Comparison of ENCODE assay signal across 2 cellular contexts in the genomic region with DNA sequence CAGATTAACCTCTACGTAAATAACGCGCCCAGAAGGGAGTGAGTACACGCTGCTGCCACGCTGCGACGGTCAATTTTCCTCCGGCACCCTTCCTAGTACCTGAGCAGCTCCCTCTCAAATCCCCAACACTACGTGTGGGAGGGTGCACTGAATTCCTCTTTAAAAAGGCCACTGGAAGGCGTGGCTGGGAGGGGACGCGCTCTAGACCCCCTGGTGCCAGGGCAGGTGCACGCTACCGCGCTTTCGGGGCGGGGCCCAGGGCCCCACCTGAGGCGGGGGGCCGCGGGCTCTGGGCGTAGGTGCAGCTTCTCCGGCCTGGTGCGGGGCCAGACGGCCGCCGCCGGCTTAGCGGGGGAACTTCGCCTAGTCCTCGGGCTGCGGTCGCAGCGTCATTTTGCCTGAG.
TF ChIP-seq lines count a peak whose summit lies in the region.

No MANE protein-coding gene starts in this region.

TF ChIP-seq in Ishikawa, 13 proteins besides CTCF, POLR2A, EP300 and RAD21 (continued from another document):
- TF ChIP-seq TEAD4 (IDR thresholded peaks at IDR 0.05) (no peak; the same call in 1 of the 2 replicates), TAF1 (IDR thresholded peaks at IDR 0.05; ENCODE audit: low read depth) (peak; percentile 52), ZBTB7A (IDR thresholded peaks at IDR 0.05; ENCODE audit: low read depth) (peak; percentile 77; the same call in 1 of the 2 replicates)
- TF ChIP-seq, protein P1, sequence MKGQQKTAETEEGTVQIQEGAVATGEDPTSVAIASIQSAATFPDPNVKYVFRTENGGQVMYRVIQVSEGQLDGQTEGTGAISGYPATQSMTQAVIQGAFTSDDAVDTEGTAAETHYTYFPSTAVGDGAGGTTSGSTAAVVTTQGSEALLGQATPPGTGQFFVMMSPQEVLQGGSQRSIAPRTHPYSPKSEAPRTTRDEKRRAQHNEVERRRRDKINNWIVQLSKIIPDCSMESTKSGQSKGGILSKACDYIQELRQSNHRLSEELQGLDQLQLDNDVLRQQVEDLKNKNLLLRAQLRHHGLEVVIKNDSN (IDR thresholded peaks at IDR 0.05), result peak; percentile 39; the same call in 1 of the 2 replicates
- TF ChIP-seq, protein P2, sequence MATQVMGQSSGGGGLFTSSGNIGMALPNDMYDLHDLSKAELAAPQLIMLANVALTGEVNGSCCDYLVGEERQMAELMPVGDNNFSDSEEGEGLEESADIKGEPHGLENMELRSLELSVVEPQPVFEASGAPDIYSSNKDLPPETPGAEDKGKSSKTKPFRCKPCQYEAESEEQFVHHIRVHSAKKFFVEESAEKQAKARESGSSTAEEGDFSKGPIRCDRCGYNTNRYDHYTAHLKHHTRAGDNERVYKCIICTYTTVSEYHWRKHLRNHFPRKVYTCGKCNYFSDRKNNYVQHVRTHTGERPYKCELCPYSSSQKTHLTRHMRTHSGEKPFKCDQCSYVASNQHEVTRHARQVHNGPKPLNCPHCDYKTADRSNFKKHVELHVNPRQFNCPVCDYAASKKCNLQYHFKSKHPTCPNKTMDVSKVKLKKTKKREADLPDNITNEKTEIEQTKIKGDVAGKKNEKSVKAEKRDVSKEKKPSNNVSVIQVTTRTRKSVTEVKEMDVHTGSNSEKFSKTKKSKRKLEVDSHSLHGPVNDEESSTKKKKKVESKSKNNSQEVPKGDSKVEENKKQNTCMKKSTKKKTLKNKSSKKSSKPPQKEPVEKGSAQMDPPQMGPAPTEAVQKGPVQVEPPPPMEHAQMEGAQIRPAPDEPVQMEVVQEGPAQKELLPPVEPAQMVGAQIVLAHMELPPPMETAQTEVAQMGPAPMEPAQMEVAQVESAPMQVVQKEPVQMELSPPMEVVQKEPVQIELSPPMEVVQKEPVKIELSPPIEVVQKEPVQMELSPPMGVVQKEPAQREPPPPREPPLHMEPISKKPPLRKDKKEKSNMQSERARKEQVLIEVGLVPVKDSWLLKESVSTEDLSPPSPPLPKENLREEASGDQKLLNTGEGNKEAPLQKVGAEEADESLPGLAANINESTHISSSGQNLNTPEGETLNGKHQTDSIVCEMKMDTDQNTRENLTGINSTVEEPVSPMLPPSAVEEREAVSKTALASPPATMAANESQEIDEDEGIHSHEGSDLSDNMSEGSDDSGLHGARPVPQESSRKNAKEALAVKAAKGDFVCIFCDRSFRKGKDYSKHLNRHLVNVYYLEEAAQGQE (IDR thresholded peaks at IDR 0.05; ENCODE audit: low read depth), result no peak

TF ChIP-seq in H1, 55 proteins besides CTCF, POLR2A, EP300 and RAD21 (continued from another document and continues in another):
- no peak; the same call in 1 of the 2 replicates for TF ChIP-seq YY1 (IDR thresholded peaks at IDR 0.05; ENCODE audit: low read depth, low read length)
- no peak for TF ChIP-seq CTBP2 (IDR thresholded peaks at IDR 0.05; ENCODE audit: borderline replicate concordance, insufficient read depth, insufficient read length, low read length)
- TF ChIP-seq, protein P3, sequence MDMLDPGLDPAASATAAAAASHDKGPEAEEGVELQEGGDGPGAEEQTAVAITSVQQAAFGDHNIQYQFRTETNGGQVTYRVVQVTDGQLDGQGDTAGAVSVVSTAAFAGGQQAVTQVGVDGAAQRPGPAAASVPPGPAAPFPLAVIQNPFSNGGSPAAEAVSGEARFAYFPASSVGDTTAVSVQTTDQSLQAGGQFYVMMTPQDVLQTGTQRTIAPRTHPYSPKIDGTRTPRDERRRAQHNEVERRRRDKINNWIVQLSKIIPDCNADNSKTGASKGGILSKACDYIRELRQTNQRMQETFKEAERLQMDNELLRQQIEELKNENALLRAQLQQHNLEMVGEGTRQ (IDR thresholded peaks at IDR 0.05; ENCODE audit: low read length), result no peak
- TF ChIP-seq SRF (IDR thresholded peaks at IDR 0.05; ENCODE audit: low read depth, low read length), result no peak
- no peak for TF ChIP-seq KDM4A (IDR thresholded peaks at IDR 0.05; ENCODE audit: low read depth, low read length, severe bottlenecking)
- TF ChIP-seq TAF7 (optimal IDR thresholded peaks at IDR 0.05; ENCODE audit: borderline replicate concordance, low read depth, low read length), result peak; percentile 41
- TF ChIP-seq FOSL1 (IDR thresholded peaks at IDR 0.05; ENCODE audit: insufficient read depth, low read depth, low read length), result no peak
- TF ChIP-seq MAFK (IDR thresholded peaks at IDR 0.05; ENCODE audit: low read depth, low read length), result no peak
- no peak for TF ChIP-seq JUND (IDR thresholded peaks at IDR 0.05; ENCODE audit: low read length)
- no peak for TF ChIP-seq NRF1 (IDR thresholded peaks at IDR 0.05; ENCODE audit: low read depth, low read length)
- TF ChIP-seq KDM1A (IDR thresholded peaks at IDR 0.05; ENCODE audit: borderline replicate concordance, low read length), result no peak
- TF ChIP-seq RFX5 (IDR thresholded peaks at IDR 0.05; ENCODE audit: borderline replicate concordance, low read depth, low read length), result no peak
- no peak for TF ChIP-seq RXRA (IDR thresholded peaks at IDR 0.05; ENCODE audit: insufficient read depth, low read depth, low read length)
- TF ChIP-seq CHD1 (IDR thresholded peaks at IDR 0.05; ENCODE audit: low read depth, low read length), result no peak
- peak in 1 of 2 experiments; percentile 29; a peak in 1 of 4 replicates for TF ChIP-seq SIN3A (conservative IDR thresholded peaks at IDR 0.05 in 1 of 2, IDR thresholded peaks at IDR 0.05 in 1 of 2; ENCODE audit: low read depth in 1 of 2, low read length in 2 of 2)
- no peak for TF ChIP-seq BCL11A (IDR thresholded peaks at IDR 0.05; ENCODE audit: low read depth in 2 of 2, low read length in 2 of 2)
- TF ChIP-seq, protein P4, sequence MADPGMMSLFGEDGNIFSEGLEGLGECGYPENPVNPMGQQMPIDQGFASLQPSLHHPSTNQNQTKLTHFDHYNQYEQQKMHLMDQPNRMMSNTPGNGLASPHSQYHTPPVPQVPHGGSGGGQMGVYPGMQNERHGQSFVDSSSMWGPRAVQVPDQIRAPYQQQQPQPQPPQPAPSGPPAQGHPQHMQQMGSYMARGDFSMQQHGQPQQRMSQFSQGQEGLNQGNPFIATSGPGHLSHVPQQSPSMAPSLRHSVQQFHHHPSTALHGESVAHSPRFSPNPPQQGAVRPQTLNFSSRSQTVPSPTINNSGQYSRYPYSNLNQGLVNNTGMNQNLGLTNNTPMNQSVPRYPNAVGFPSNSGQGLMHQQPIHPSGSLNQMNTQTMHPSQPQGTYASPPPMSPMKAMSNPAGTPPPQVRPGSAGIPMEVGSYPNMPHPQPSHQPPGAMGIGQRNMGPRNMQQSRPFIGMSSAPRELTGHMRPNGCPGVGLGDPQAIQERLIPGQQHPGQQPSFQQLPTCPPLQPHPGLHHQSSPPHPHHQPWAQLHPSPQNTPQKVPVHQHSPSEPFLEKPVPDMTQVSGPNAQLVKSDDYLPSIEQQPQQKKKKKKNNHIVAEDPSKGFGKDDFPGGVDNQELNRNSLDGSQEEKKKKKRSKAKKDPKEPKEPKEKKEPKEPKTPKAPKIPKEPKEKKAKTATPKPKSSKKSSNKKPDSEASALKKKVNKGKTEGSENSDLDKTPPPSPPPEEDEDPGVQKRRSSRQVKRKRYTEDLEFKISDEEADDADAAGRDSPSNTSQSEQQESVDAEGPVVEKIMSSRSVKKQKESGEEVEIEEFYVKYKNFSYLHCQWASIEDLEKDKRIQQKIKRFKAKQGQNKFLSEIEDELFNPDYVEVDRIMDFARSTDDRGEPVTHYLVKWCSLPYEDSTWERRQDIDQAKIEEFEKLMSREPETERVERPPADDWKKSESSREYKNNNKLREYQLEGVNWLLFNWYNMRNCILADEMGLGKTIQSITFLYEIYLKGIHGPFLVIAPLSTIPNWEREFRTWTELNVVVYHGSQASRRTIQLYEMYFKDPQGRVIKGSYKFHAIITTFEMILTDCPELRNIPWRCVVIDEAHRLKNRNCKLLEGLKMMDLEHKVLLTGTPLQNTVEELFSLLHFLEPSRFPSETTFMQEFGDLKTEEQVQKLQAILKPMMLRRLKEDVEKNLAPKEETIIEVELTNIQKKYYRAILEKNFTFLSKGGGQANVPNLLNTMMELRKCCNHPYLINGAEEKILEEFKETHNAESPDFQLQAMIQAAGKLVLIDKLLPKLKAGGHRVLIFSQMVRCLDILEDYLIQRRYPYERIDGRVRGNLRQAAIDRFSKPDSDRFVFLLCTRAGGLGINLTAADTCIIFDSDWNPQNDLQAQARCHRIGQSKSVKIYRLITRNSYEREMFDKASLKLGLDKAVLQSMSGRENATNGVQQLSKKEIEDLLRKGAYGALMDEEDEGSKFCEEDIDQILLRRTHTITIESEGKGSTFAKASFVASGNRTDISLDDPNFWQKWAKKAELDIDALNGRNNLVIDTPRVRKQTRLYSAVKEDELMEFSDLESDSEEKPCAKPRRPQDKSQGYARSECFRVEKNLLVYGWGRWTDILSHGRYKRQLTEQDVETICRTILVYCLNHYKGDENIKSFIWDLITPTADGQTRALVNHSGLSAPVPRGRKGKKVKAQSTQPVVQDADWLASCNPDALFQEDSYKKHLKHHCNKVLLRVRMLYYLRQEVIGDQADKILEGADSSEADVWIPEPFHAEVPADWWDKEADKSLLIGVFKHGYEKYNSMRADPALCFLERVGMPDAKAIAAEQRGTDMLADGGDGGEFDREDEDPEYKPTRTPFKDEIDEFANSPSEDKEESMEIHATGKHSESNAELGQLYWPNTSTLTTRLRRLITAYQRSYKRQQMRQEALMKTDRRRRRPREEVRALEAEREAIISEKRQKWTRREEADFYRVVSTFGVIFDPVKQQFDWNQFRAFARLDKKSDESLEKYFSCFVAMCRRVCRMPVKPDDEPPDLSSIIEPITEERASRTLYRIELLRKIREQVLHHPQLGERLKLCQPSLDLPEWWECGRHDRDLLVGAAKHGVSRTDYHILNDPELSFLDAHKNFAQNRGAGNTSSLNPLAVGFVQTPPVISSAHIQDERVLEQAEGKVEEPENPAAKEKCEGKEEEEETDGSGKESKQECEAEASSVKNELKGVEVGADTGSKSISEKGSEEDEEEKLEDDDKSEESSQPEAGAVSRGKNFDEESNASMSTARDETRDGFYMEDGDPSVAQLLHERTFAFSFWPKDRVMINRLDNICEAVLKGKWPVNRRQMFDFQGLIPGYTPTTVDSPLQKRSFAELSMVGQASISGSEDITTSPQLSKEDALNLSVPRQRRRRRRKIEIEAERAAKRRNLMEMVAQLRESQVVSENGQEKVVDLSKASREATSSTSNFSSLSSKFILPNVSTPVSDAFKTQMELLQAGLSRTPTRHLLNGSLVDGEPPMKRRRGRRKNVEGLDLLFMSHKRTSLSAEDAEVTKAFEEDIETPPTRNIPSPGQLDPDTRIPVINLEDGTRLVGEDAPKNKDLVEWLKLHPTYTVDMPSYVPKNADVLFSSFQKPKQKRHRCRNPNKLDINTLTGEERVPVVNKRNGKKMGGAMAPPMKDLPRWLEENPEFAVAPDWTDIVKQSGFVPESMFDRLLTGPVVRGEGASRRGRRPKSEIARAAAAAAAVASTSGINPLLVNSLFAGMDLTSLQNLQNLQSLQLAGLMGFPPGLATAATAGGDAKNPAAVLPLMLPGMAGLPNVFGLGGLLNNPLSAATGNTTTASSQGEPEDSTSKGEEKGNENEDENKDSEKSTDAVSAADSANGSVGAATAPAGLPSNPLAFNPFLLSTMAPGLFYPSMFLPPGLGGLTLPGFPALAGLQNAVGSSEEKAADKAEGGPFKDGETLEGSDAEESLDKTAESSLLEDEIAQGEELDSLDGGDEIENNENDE (IDR thresholded peaks at IDR 0.05; ENCODE audit: insufficient replicate concordance, low read length), result no peak
- no peak for TF ChIP-seq SIX5 (IDR thresholded peaks at IDR 0.05; ENCODE audit: low read depth, low read length)
- no peak for TF ChIP-seq BRCA1 (IDR thresholded peaks at IDR 0.05; ENCODE audit: low read depth, low read length)
- TF ChIP-seq POU5F1 (IDR thresholded peaks at IDR 0.05; ENCODE audit: low read depth, low read length), result no peak
- 0 out of 2 replicates have a peak, but pooled peaks have one; percentile 71 for TF ChIP-seq TCF12 (IDR thresholded peaks at IDR 0.05; ENCODE audit: low read depth, low read length)
- TF ChIP-seq SUZ12 (IDR thresholded peaks at IDR 0.05; ENCODE audit: low read length), result no peak
- 0 out of 2 replicates have a peak, but pooled peaks have one; percentile 29 for TF ChIP-seq GTF2F1 (IDR thresholded peaks at IDR 0.05; ENCODE audit: borderline replicate concordance, low read depth, low read length)
- no peak for TF ChIP-seq PHF8 (conservative IDR thresholded peaks at IDR 0.05; ENCODE audit: low read depth, low read length)
- TF ChIP-seq POLR2AphosphoS5 (IDR thresholded peaks at IDR 0.05; ENCODE audit: low read depth, low read length), result 0 out of 2 replicates have a peak, but pooled peaks have one; percentile 66
- TF ChIP-seq CBX8 (IDR thresholded peaks at IDR 0.05; ENCODE audit: borderline replicate concordance, low read depth, low read length), result no peak
- no peak for TF ChIP-seq CBX5 (IDR thresholded peaks at IDR 0.05; ENCODE audit: low read depth, low read length)
- TF ChIP-seq, protein P5, sequence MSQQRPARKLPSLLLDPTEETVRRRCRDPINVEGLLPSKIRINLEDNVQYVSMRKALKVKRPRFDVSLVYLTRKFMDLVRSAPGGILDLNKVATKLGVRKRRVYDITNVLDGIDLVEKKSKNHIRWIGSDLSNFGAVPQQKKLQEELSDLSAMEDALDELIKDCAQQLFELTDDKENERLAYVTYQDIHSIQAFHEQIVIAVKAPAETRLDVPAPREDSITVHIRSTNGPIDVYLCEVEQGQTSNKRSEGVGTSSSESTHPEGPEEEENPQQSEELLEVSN (IDR thresholded peaks at IDR 0.05), result no peak
- no peak for TF ChIP-seq ZNF274 (IDR thresholded peaks at IDR 0.05; ENCODE audit: borderline replicate concordance, extremely low read depth, low read length)
- no peak for TF ChIP-seq NANOG (IDR thresholded peaks at IDR 0.05; ENCODE audit: insufficient read depth, low read depth, low read length, poor library complexity, severe bottlenecking)
- TF ChIP-seq ASH2L (IDR thresholded peaks at IDR 0.05; ENCODE audit: low read length), result no peak
- TF ChIP-seq, protein P6, sequence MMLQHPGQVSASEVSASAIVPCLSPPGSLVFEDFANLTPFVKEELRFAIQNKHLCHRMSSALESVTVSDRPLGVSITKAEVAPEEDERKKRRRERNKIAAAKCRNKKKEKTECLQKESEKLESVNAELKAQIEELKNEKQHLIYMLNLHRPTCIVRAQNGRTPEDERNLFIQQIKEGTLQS (IDR thresholded peaks at IDR 0.05; ENCODE audit: insufficient read depth, low read depth, low read length), result no peak
- no peak for TF ChIP-seq CHD2 (IDR thresholded peaks at IDR 0.05; ENCODE audit: low read length)
- no peak for TF ChIP-seq BACH1 (IDR thresholded peaks at IDR 0.05; ENCODE audit: low read length)
- TF ChIP-seq TBP (IDR thresholded peaks at IDR 0.05; ENCODE audit: low read depth, low read length), result peak; percentile 52; the same call in 1 of the 2 replicates
- peak; percentile 67; the same call in 1 of the 2 replicates for TF ChIP-seq TAF1 (IDR thresholded peaks at IDR 0.05; ENCODE audit: low read depth, low read length)
- TF ChIP-seq SP4 (IDR thresholded peaks at IDR 0.05; ENCODE audit: low read length), result no peak
- TF ChIP-seq TEAD4 (IDR thresholded peaks at IDR 0.05; ENCODE audit: low read depth, low read length), result peak; percentile 46; the same call in 1 of the 2 replicates
- 0 out of 2 replicates have a peak, but pooled peaks have one; percentile 18 for TF ChIP-seq SP1 (IDR thresholded peaks at IDR 0.05; ENCODE audit: low read depth, low read length)
- no peak for TF ChIP-seq EGR1 (IDR thresholded peaks at IDR 0.05; ENCODE audit: borderline replicate concordance, low read depth, low read length)
- no peak; the same call in 1 of the 2 replicates for TF ChIP-seq CREB1 (IDR thresholded peaks at IDR 0.05)
- no peak for TF ChIP-seq SIRT6 (IDR thresholded peaks at IDR 0.05; ENCODE audit: low read length)
